In the genomic region with DNA sequence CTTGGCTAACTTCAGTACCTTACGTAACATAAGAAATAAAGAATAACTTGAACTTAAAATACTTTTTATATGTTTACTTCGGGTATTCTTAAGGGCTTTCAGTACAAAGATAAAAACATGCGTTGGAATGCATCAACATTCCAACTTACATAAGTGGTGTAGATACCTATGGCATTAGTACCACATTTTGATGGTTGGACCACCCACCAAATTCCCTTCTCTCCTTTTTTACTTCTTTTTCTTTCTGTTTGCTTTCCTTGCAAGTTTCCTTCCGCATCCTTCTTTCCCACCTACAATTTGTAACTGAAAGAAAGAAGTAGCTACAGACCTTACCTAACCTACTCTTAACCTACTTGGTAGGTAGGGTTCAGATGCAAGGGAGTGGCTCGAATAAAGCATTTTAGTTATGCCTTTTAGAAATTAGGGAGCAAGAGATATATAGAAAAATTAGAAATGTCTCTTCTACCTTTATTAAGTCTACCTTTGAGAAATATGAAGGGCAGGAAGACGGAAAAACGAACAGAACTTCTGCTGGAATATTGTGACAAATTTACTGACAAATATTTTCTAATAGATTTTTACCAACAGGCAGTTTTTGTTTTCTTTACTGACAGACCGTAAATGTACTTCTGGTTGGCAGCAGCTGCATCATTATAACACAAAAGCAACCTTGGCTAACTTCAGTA, we compare ENCODE assay signal across 9 cellular contexts. TPM values are rescaled to one million over a fixed set of nuclear protein-coding genes. Genes with fewer than 3 reads are reported as not detected.
A peak's percentile ranks its signal among the peaks of the same experiment; 100 is the strongest.
DNase-seq lines count a peak whose midpoint lies in the region; ATAC-seq and TF ChIP-seq lines count a peak whose summit lies in the region.
"Had no signal": no experiment of that assay in that cellular context is flagged by ENCODE, and none has a peak within 500 bp of the region (broad histone marks: within the 10 kb centered on the region; RNA-seq: fewer than 3 reads in every experiment).

No MANE protein-coding gene starts in this region.

- H3K36me3 ChIP-seq in ACC112 (ENCODE audit: insufficient read depth, low read length) (no peaks in the 10 kb centered on the region), Karpas-422 (ENCODE audit: insufficient read depth, low read length) (no peaks in the 10 kb centered on the region), duodenal mucosa (ENCODE audit: control insufficient read depth in 1 of 2, insufficient read depth in 2 of 2, low read length in 2 of 2) (no peaks in the 10 kb centered on the region)

- no peaks in the 10 kb centered on the region for H3K9me3 Mint-ChIP-seq in nephron

- peak overlapping the region; percentile 80 for H3K4me3 ChIP-seq in ACC112 (ENCODE audit: low read depth, low read length)
- no peak overlapping the region for H3K4me3 ChIP-seq in Karpas-422 (ENCODE audit: low read length)
- peak overlapping the region; percentile 92 to 98 for H3K4me3 ChIP-seq in duodenal mucosa (ENCODE audit: low read depth in 1 of 2, low read length in 2 of 2)

- H4K20me1 ChIP-seq in Karpas-422 (ENCODE audit: insufficient read depth, low read depth, low read length): peaks cover 13% of the 10 kb centered on the region; the same call in 1 of the 2 replicates

- H3K4me1 ChIP-seq in ACC112 (ENCODE audit: control insufficient read depth, insufficient read depth, low read length, unreplicated experiment) (peaks cover 24% of the 10 kb centered on the region), Karpas-422 (ENCODE audit: low read length) (peaks cover 36% of the 10 kb centered on the region), duodenal mucosa (ENCODE audit: control insufficient read depth in 1 of 2, insufficient read depth in 2 of 2, low read length in 2 of 2) (peaks cover 6 to 16% of the 10 kb centered on the region in 2 donors)

- H3K9me3 ChIP-seq in Karpas-422 (ENCODE audit: low read length): no peaks in the 10 kb centered on the region
- H3K9me3 ChIP-seq in duodenal mucosa (ENCODE audit: control insufficient read depth in 1 of 2, low read length in 2 of 2): no peaks in the 10 kb centered on the region

- ATAC-seq in HG03354 (IDR thresholded peaks at IDR 0.05; ENCODE audit: poor library complexity, severe bottlenecking, unreplicated experiment): no peak
- ATAC-seq in HG03108 (IDR thresholded peaks at IDR 0.05; ENCODE audit: unreplicated experiment): no peak

- no peak overlapping the region; the same call in 1 of the 2 replicates for H3K9ac ChIP-seq in Karpas-422 (ENCODE audit: low read length)
- peak overlapping the region; percentile 6 to 100 for H3K9ac ChIP-seq in duodenal mucosa (ENCODE audit: low read depth in 1 of 2, low read length in 2 of 2)

- H3K4me1 Mint-ChIP-seq in nephron: peaks cover 24% of the 10 kb centered on the region

- H2AFZ ChIP-seq in ACC112 (ENCODE audit: low read length, unreplicated experiment) (no peak overlapping the region), Karpas-422 (ENCODE audit: low read length) (no peak overlapping the region)

- H3K9me2 ChIP-seq in Karpas-422 (replicated peaks; ENCODE audit: insufficient read depth, low read length): no peaks in the 10 kb centered on the region

- H3K4me2 ChIP-seq in Karpas-422 (ENCODE audit: low read depth, low read length, poor library complexity, severe bottlenecking): peak overlapping the region; percentile 84

- peaks cover 3% of the 10 kb centered on the region for H3K27me3 Mint-ChIP-seq in nephron (ENCODE audit: low read depth)

- DNase-seq in Karpas-422 (peak; percentile 47), NCI-H1105 treated with DMSO at 0.1 percent for 48 hours (lab: John Stamatoyannopoulos, UW) (no peak), medulla oblongata (ENCODE audit: extremely low spot score) (no peak)
- DNase-seq: SIG-M5 had no signal

- H3K36me3 Mint-ChIP-seq in nephron (ENCODE audit: low read depth): no peaks in the 10 kb centered on the region

- H3K27me3 ChIP-seq in ACC112 (ENCODE audit: insufficient read depth, low read length) (no peaks in the 10 kb centered on the region), Karpas-422 (ENCODE audit: low read length) (no peaks in the 10 kb centered on the region), duodenal mucosa (ENCODE audit: control insufficient read depth in 1 of 2, insufficient read depth in 2 of 2, low read length in 2 of 2) (no peaks in the 10 kb centered on the region)

- H3K79me2 ChIP-seq in ACC112 (ENCODE audit: control insufficient read depth, insufficient read depth, low read length, unreplicated experiment) (peaks cover 33% of the 10 kb centered on the region), Karpas-422 (ENCODE audit: low read length) (peaks cover 25% of the 10 kb centered on the region)

- peak overlapping the region; percentile 92 to 99 (median 99) for H3K27ac Mint-ChIP-seq in nephron

- TF ChIP-seq CTCF in nephron (IDR thresholded peaks at IDR 0.05; ENCODE audit: unreplicated experiment in 3 of 3): no peak

- H3K27ac ChIP-seq in ACC112 (ENCODE audit: low read depth, low read length) (peak overlapping the region; percentile 81; the same call in 1 of the 2 replicates), Karpas-422 (ENCODE audit: low read length) (no peak overlapping the region), duodenal mucosa (ENCODE audit: low read depth, low read length) (no peak overlapping the region)

- peak overlapping the region; percentile 72 to 92 (median 77) for H3K4me3 Mint-ChIP-seq in nephron

RNA-seq across cellular contexts. Expression of a gene that starts 2.1 kb away (rescaled TPM):
- 63.0 and 114 TPM in 2 replicates for total RNA-seq in Karpas-422 (2014; rRNA removed; shearing (Covaris generic); ENCODE audit: low replicate concordance)
